14 cellular contexts compared by ENCODE assay signal in the genomic region with DNA sequence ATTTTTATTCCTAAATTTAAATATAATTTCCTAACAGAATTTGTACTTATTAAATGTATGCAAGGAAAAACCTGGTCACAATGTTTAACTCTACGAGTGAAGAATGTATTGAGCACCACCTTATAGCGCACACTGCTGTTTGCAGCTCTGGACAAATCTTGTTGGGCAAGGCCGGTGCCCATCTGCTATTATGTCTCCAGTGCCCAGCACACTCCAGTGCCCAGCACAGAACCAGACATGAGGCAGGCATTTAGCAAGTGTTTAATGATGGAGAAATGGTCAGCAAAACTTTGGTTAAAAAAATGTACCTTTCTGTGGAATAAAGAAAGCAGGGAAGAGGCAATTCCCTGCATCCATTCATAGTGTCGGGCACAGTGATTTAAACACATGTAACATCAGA.
DNase-seq lines count a peak whose midpoint lies in the region; ATAC-seq and TF ChIP-seq lines count a peak whose summit lies in the region.
"Had no signal": no experiment of that assay in that cellular context is flagged by ENCODE, and none has a peak within 500 bp of the region (broad histone marks: within the 10 kb centered on the region; RNA-seq: fewer than 3 reads in every experiment).

No MANE protein-coding gene starts in this region.

- DNase-seq in Caco-2 (no peak), WERI-Rb-1 (no peak), esophagus muscularis mucosa (ENCODE audit: extremely low spot score) (peak; percentile 57), neural progenitor cell (ENCODE audit: low spot score) (no peak), thyroid gland (no peak), NCI-H1694 treated with DMSO at 0.1 percent for 48 hours (lab: John Stamatoyannopoulos, UW) (no peak), omental fat pad (ENCODE audit: low spot score) (no peak)
- DNase-seq in activated CD4-positive, alpha-beta T cell treated with anti-CD3 and anti-CD28 coated beads for 36 hours: no peak
- DNase-seq: Calu3, HCEC 1CT, KBM-7, NCI-H1048, NCI-H345, PC-3 had no signal

- POLR2A ChIA-PET in Caco-2 (lab: Charles Lee): no interaction called here
- POLR2A ChIA-PET in activated CD4-positive, alpha-beta T cell treated with anti-CD3 and anti-CD28 coated beads for 36 hours (lab: Charles Lee): no interaction called here

- H3K9ac ChIP-seq in neural progenitor cell: no peak overlapping the region

- no peak for TF ChIP-seq CTCF in Caco-2 (IDR thresholded peaks at IDR 0.05; ENCODE audit: insufficient read depth in 1 of 2, low read depth in 1 of 2, low read length in 1 of 2, severe bottlenecking in 1 of 2, unreplicated experiment in 1 of 2)
- no peak for TF ChIP-seq CTCF in WERI-Rb-1 (IDR thresholded peaks at IDR 0.05; ENCODE audit: low read depth, low read length)
- TF ChIP-seq CTCF in esophagus muscularis mucosa (IDR thresholded peaks at IDR 0.05): no peak
- TF ChIP-seq CTCF in neural progenitor cell (IDR thresholded peaks at IDR 0.05): no peak
- TF ChIP-seq CTCF in thyroid gland (IDR thresholded peaks at IDR 0.05): no peak
- no peak for TF ChIP-seq CTCF in omental fat pad (IDR thresholded peaks at IDR 0.05)

- H3K9me3 Mint-ChIP-seq in Caco-2 (ENCODE audit: unreplicated experiment) (no peaks in the 10 kb centered on the region), neural progenitor cell (no peaks in the 10 kb centered on the region)
- H3K9me3 Mint-ChIP-seq in activated CD4-positive, alpha-beta T cell treated with anti-CD3 and anti-CD28 coated beads for 36 hours (ENCODE audit: low read depth): no peaks in the 10 kb centered on the region

- WGBS in esophagus muscularis mucosa: 84% methylated on average over 4 of the region's 4 CpGs
- 94 to 97% methylated on average over 4 of the region's 4 CpGs for WGBS in thyroid gland, 2 donors

- H3K27me3 ChIP-seq in Caco-2 (replicated peaks; ENCODE audit: control insufficient read depth, insufficient read depth, low read length) (no peaks in the 10 kb centered on the region), WERI-Rb-1 (ENCODE audit: insufficient read depth, low read depth, severe bottlenecking) (no peaks in the 10 kb centered on the region), esophagus muscularis mucosa (no peaks in the 10 kb centered on the region), neural progenitor cell (no peaks in the 10 kb centered on the region), thyroid gland (no peaks in the 10 kb centered on the region)

- ATAC-seq in activated CD4-positive, alpha-beta T cell treated with anti-CD3 and anti-CD28 coated beads for 36 hours: no peak
- no peak for ATAC-seq in omental fat pad (ENCODE audit: low FRiP score)
- ATAC-seq: PC-3 had no signal

- no peak for TF ChIP-seq EP300 in esophagus muscularis mucosa (IDR thresholded peaks at IDR 0.05)

- no peaks in the 10 kb centered on the region for H3K79me2 ChIP-seq in neural progenitor cell (ENCODE audit: low read depth)

- H3K4me2 ChIP-seq in neural progenitor cell: no peak overlapping the region

- CTCF ChIA-PET in Caco-2 (lab: Charles Lee): no interaction called here
- CTCF ChIA-PET in activated CD4-positive, alpha-beta T cell treated with anti-CD3 and anti-CD28 coated beads for 36 hours (lab: Charles Lee): interaction anchor here (0.6 kb wide), 1 partner anchor 687 kb away, joined by 4 read pairs; no protein-coding TSS in a partner anchor

- H3K9me3 ChIP-seq in Caco-2: no peaks in the 10 kb centered on the region
- no peaks in the 10 kb centered on the region for H3K9me3 ChIP-seq in WERI-Rb-1 (ENCODE audit: severe bottlenecking)
- no peaks in the 10 kb centered on the region for H3K9me3 ChIP-seq in esophagus muscularis mucosa
- no peaks in the 10 kb centered on the region for H3K9me3 ChIP-seq in neural progenitor cell (ENCODE audit: low read depth)
- H3K9me3 ChIP-seq in thyroid gland: no peaks in the 10 kb centered on the region

- intact Hi-C loops in Caco-2 (cut with micrococcal nuclease; ENCODE audit: unreplicated experiment) (no loop called here), esophagus muscularis mucosa (cut with DNase I) (no loop called here), thyroid gland (cut with DNase I) (no loop called here)
- intact Hi-C loops in activated CD4-positive, alpha-beta T cell treated with anti-CD3 and anti-CD28 coated beads for 36 hours (cut with DNase I, micrococcal nuclease): no loop called here

- H3K27me3 Mint-ChIP-seq in Caco-2 (ENCODE audit: insufficient read depth, unreplicated experiment) (no peaks in the 10 kb centered on the region), neural progenitor cell (ENCODE audit: insufficient read depth, low read depth) (peaks cover 11% of the 10 kb centered on the region)
- H3K27me3 Mint-ChIP-seq in activated CD4-positive, alpha-beta T cell treated with anti-CD3 and anti-CD28 coated beads for 36 hours: peaks cover 1% of the 10 kb centered on the region

- H3K27ac ChIP-seq in WERI-Rb-1: peak overlapping the region; percentile 33
- no peak overlapping the region for H3K27ac ChIP-seq in esophagus muscularis mucosa (replicated peaks in 1 of 4)
- no peak overlapping the region for H3K27ac ChIP-seq in neural progenitor cell
- H3K27ac ChIP-seq in thyroid gland: no peak overlapping the region

- H3K4me3 Mint-ChIP-seq in Caco-2 (ENCODE audit: unreplicated experiment) (no peak overlapping the region), neural progenitor cell (no peak overlapping the region)
- H3K4me3 Mint-ChIP-seq in activated CD4-positive, alpha-beta T cell treated with anti-CD3 and anti-CD28 coated beads for 36 hours: no peak overlapping the region

- no peak for TF ChIP-seq POLR2A in esophagus muscularis mucosa (IDR thresholded peaks at IDR 0.05; ENCODE audit: low read depth)
- no peak for TF ChIP-seq POLR2A in thyroid gland (IDR thresholded peaks at IDR 0.05)

- H3K27ac Mint-ChIP-seq in Caco-2 (ENCODE audit: unreplicated experiment) (peak overlapping the region; percentile 45), neural progenitor cell (no peak overlapping the region)
- H3K27ac Mint-ChIP-seq in activated CD4-positive, alpha-beta T cell treated with anti-CD3 and anti-CD28 coated beads for 36 hours: no peak overlapping the region

- peaks cover 18% of the 10 kb centered on the region for H3K4me1 ChIP-seq in Caco-2
- peaks cover 0 to 15% (median 8%) of the 10 kb centered on the region in 4 donors for H3K4me1 ChIP-seq in esophagus muscularis mucosa
- H3K4me1 ChIP-seq in neural progenitor cell: peaks cover 26% of the 10 kb centered on the region
- peaks cover 8 to 12% of the 10 kb centered on the region in 2 donors for H3K4me1 ChIP-seq in thyroid gland

- no peaks in the 10 kb centered on the region for H4K20me1 ChIP-seq in neural progenitor cell (ENCODE audit: low read depth)

- peak overlapping the region; percentile 90 for H2AFZ ChIP-seq in neural progenitor cell (replicated peaks)

- H3K4me1 Mint-ChIP-seq in Caco-2 (ENCODE audit: low read depth, unreplicated experiment) (peaks cover 15% of the 10 kb centered on the region), neural progenitor cell (peaks cover 16% of the 10 kb centered on the region)
- no peaks in the 10 kb centered on the region for H3K4me1 Mint-ChIP-seq in activated CD4-positive, alpha-beta T cell treated with anti-CD3 and anti-CD28 coated beads for 36 hours

- H3K4me3 ChIP-seq in Caco-2 (ENCODE audit: low read depth, low read length): no peak overlapping the region
- no peak overlapping the region for H3K4me3 ChIP-seq in WERI-Rb-1 (ENCODE audit: low read depth, low read length)
- H3K4me3 ChIP-seq in esophagus muscularis mucosa: no peak overlapping the region
- no peak overlapping the region for H3K4me3 ChIP-seq in neural progenitor cell
- no peak overlapping the region for H3K4me3 ChIP-seq in thyroid gland (replicated peaks in 1 of 3)

- BruUV-seq in Caco-2 (replicated peaks; lab: Mats Ljungman, UMichigan): no TSS peak

- no peaks in the 10 kb centered on the region for H3F3A ChIP-seq in neural progenitor cell (ENCODE audit: low read depth)

- no peaks in the 10 kb centered on the region for H3K36me3 Mint-ChIP-seq in Caco-2 (ENCODE audit: insufficient read depth, unreplicated experiment)
- H3K36me3 Mint-ChIP-seq in neural progenitor cell: no peaks in the 10 kb centered on the region
- H3K36me3 Mint-ChIP-seq in activated CD4-positive, alpha-beta T cell treated with anti-CD3 and anti-CD28 coated beads for 36 hours (ENCODE audit: low read depth): no peaks in the 10 kb centered on the region

- H3K36me3 ChIP-seq in Caco-2 (ENCODE audit: control insufficient read depth, insufficient read depth, low read length) (no peaks in the 10 kb centered on the region), WERI-Rb-1 (no peaks in the 10 kb centered on the region), esophagus muscularis mucosa (no peaks in the 10 kb centered on the region), neural progenitor cell (no peaks in the 10 kb centered on the region), thyroid gland (no peaks in the 10 kb centered on the region)
